In the genomic region with DNA sequence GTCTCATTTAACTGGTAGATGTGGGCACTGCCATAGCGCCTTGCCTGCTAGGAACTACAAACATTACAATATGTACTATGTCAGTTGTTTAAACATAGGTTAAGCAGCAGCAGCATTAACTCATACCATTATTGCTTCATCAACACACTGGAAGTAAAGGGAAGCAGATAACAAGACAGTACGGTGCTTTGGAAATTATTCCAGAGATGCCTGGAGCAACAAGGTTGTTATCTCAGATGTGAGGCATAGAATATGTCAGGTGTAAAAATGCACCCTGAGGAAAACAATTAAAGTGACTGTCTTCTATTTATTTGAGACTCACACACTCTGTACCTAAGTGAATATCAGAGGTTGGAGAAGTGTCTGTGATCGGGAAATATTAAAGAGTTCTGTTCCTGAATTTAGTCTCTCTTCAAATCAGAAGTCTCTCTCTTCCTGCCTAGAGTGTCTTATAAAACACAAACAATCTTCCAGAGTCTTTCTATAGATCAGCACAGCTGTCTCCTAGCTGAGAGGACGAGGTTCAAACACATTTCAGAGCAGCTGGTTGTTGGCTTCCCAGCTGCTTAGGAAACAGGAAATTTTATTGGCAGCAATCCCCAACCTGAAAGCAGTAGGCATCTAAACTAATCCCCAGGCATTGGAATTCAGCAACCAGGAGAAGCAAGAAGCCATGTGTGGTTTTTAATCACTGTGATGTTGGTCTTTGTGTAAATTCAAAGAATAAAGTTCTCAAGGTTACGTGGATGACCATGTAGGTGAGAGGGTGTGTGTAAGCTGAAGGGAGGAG, we compare ENCODE assay signal across 15 cellular contexts.
"Had no signal": no experiment of that assay in that cellular context is flagged by ENCODE, and none has a peak within 500 bp of the region (broad histone marks: within the 10 kb centered on the region; RNA-seq: fewer than 3 reads in every experiment).

No MANE protein-coding gene starts in this region.

- H3K9me3 Mint-ChIP-seq: activated CD4-positive, alpha-beta T cell treated with anti-CD3 and anti-CD28 coated beads, Interleukin-2, amount 10 ng/mL, durations not matched to agents 7 days and 5 days; T-helper 1 cell treated with Interleukin-12 subunit alpha and Interleukin-12 subunit beta and Interleukin-4 antibody, amounts not matched to agents 30 μg/mL and 1 μg/mL, for 36 hours had no signal

- H3K4me3 ChIP-seq: adrenal gland, lung, right lobe of liver had no signal

- ATAC-seq: naive thymus-derived CD4-positive, alpha-beta T cell; right lobe of liver had no signal

- H3K36me3 Mint-ChIP-seq: naive thymus-derived CD4-positive, alpha-beta T cell had no signal

- H3K27ac Mint-ChIP-seq: activated CD4-positive, alpha-beta T cell treated with anti-CD3 and anti-CD28 coated beads, Interleukin-2, amount 10 ng/mL, durations not matched to agents 7 days and 5 days; activated T-helper 2 cell treated with anti-CD3 and anti-CD28 coated beads, Interferon-gamma antibody, Interleukin-2, Interleukin-4, amounts not matched to agents 10 μg/mL and 5 μg/mL and 100 μg/mL, durations not matched to agents 14 hours and 24 hours and 36 hours; naive thymus-derived CD4-positive, alpha-beta T cell; progenitor cell of endocrine pancreas; T-helper 1 cell treated with Interleukin-12 subunit alpha and Interleukin-12 subunit beta and Interleukin-4 antibody, amounts not matched to agents 30 μg/mL and 1 μg/mL, for 36 hours had no signal

- H3K4me1 Mint-ChIP-seq: activated CD4-positive, alpha-beta T cell treated with anti-CD3 and anti-CD28 coated beads, Interleukin-2, amount 10 ng/mL, durations not matched to agents 7 days and 5 days; naive thymus-derived CD4-positive, alpha-beta T cell had no signal

- H3K4me1 ChIP-seq: adrenal gland, right lobe of liver had no signal

- H3K9me3 ChIP-seq: adrenal gland, right lobe of liver had no signal

- H3K27me3 ChIP-seq: adrenal gland, right lobe of liver had no signal

- H3K4me3 Mint-ChIP-seq: activated CD4-positive, alpha-beta T cell treated with anti-CD3 and anti-CD28 coated beads, Interleukin-2, amount 10 ng/mL, durations not matched to agents 7 days and 5 days; naive thymus-derived CD4-positive, alpha-beta T cell; T-helper 1 cell treated with Interleukin-12 subunit alpha and Interleukin-12 subunit beta and Interleukin-4 antibody, amounts not matched to agents 30 μg/mL and 1 μg/mL, for 36 hours had no signal

- H3K27me3 Mint-ChIP-seq: activated CD4-positive, alpha-beta T cell treated with anti-CD3 and anti-CD28 coated beads, Interleukin-2, amount 10 ng/mL, durations not matched to agents 7 days and 5 days; naive thymus-derived CD4-positive, alpha-beta T cell; progenitor cell of endocrine pancreas had no signal

- H3K27ac ChIP-seq: adrenal gland, right lobe of liver had no signal

- DNase-seq: activated CD4-positive, alpha-beta T cell treated with anti-CD3 and anti-CD28 coated beads, Interleukin-2, amount 10 ng/mL, durations not matched to agents 7 days and 5 days; activated CD8-positive, alpha-beta memory T cell treated with anti-CD3 and anti-CD28 coated beads for 24 hours; activated naive CD4-positive, alpha-beta T cell treated with anti-CD3 and anti-CD28 coated beads, Interleukin-2, amount 50 U/mL, for 16 hours; adrenal gland; effector memory CD4-positive, alpha-beta T cell; erythroblast; hippocampal formation; naive thymus-derived CD4-positive, alpha-beta T cell; nucleus accumbens; right lobe of liver; stimulated activated naive CD4-positive, alpha-beta T cell had no signal
